ENCODE assay signal across 8 cellular contexts in the genomic region with DNA sequence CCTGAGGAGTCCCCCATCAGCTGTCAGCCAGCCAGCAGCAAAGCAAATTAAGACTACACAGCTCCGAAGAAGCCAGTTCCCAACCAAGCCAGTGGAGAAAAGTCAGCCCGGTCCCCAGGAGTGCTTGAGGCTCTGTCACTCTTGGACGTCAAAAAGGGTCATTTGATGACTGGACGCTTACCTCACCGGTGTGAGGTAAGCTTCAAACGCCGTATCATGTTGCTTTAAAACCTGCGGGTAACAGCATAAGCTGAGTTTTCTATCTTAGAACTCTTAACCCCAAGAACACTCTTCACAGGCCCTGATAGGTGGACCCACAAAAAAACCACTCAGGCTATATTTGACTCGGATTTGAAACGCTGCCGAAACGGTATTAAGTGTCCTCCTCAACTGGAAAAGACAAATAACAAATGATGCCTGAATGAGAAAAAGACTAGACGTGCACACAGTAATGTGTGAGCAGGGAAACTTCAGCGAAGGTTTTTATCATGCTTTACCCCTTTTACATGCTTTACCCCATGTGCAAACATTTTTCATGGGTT. TPM values are rescaled to one million over a fixed set of nuclear protein-coding genes. Genes with fewer than 3 reads are reported as not detected.
DNase-seq lines count a peak whose midpoint lies in the region; ATAC-seq and TF ChIP-seq lines count a peak whose summit lies in the region.

No MANE protein-coding gene starts in this region.

- H3K79me2 ChIP-seq in SU-DHL-6 (ENCODE audit: insufficient read depth, low read length) = peaks cover 32% of the 10 kb centered on the region

- peak overlapping the region; percentile 86 to 99 (median 96) for H3K27ac Mint-ChIP-seq in naive thymus-derived CD8-positive, alpha-beta T cell

- no peaks in the 10 kb centered on the region for H4K20me1 ChIP-seq in SU-DHL-6 (ENCODE audit: low read depth, low read length)

- H3K9me3 ChIP-seq in SU-DHL-6 (ENCODE audit: insufficient read depth, low read length) = no peaks in the 10 kb centered on the region
- no peaks in the 10 kb centered on the region for H3K9me3 ChIP-seq in esophagus (ENCODE audit: control insufficient read depth in 2 of 2, insufficient read depth in 1 of 2, low read depth in 1 of 2, low read length in 1 of 2)

- no peaks in the 10 kb centered on the region for H3K9me2 ChIP-seq in SU-DHL-6 (replicated peaks; ENCODE audit: insufficient read depth, low read length)

- DNase-seq in activated CD4-positive, alpha-beta T cell treated with anti-CD3 and anti-CD28 coated beads for 48 hours = peak; percentile 13
- DNase-seq in activated CD4-positive, alpha-beta T cell treated with anti-CD3 and anti-CD28 coated beads for 4 hours = no peak
- DNase-seq in naive thymus-derived CD8-positive, alpha-beta T cell = no peak
- DNase-seq in SKM-1 treated with dmso at 0.1 percent for 144 hours (lab: John Stamatoyannopoulos, UW; ENCODE audit: unreplicated experiment) = no peak

- H3K27ac ChIP-seq in SU-DHL-6 (ENCODE audit: low read depth, low read length) (no peak overlapping the region), esophagus (ENCODE audit: low read depth in 2 of 2, low read length in 1 of 2) (peak overlapping the region; percentile 78 to 88)

- H3K27me3 ChIP-seq in SU-DHL-6 (ENCODE audit: low read length) (no peaks in the 10 kb centered on the region), esophagus (ENCODE audit: control insufficient read depth in 1 of 2, insufficient read depth in 2 of 2, low read length in 2 of 2) (no peaks in the 10 kb centered on the region)

- H3K9me3 Mint-ChIP-seq in naive thymus-derived CD8-positive, alpha-beta T cell = no peaks in the 10 kb centered on the region

- peaks cover 0 to 6% (median 3%) of the 10 kb centered on the region in 5 donors for H3K27me3 Mint-ChIP-seq in naive thymus-derived CD8-positive, alpha-beta T cell

- H3K36me3 Mint-ChIP-seq in naive thymus-derived CD8-positive, alpha-beta T cell = peaks cover 0 to 3% (median 0%) of the 10 kb centered on the region in 3 donors

- WGBS in esophagus, 2 donors = 14 to 15% methylated on average over 14 of the region's 14 CpGs

- POLR2A ChIA-PET in naive thymus-derived CD8-positive, alpha-beta T cell (lab: Charles Lee) = interaction anchor here (0.5 to 1.3 kb wide), 4 partner anchors 11 to 1835 kb away, joined by 3 to 7 read pairs (median 3); no protein-coding TSS in a partner anchor

- ATAC-seq in HG03432 (IDR thresholded peaks at IDR 0.05; ENCODE audit: unreplicated experiment) (peak; percentile 3), GM18858 (IDR thresholded peaks at IDR 0.05; ENCODE audit: unreplicated experiment) (no peak)
- no peak for ATAC-seq in naive thymus-derived CD8-positive, alpha-beta T cell

- H3F3A ChIP-seq in SU-DHL-6 (ENCODE audit: insufficient read depth) = no peaks in the 10 kb centered on the region

- peak overlapping the region; percentile 78 for H2AFZ ChIP-seq in SU-DHL-6 (ENCODE audit: low read depth, low read length, severe bottlenecking)

- peak overlapping the region; percentile 84 to 97 (median 90) for H3K4me3 Mint-ChIP-seq in naive thymus-derived CD8-positive, alpha-beta T cell

- no peak for TF ChIP-seq CTCF in SU-DHL-6 (IDR thresholded peaks at IDR 0.05; ENCODE audit: insufficient read depth, low read length, poor library complexity, severe bottlenecking)

- H3K36me3 ChIP-seq in SU-DHL-6 (ENCODE audit: low read length) = no peaks in the 10 kb centered on the region
- no peaks in the 10 kb centered on the region for H3K36me3 ChIP-seq in esophagus (ENCODE audit: control insufficient read depth in 2 of 2, insufficient read depth in 2 of 2, low read length in 1 of 2)

- peak overlapping the region; percentile 60 for H3K4me3 ChIP-seq in SU-DHL-6 (ENCODE audit: insufficient read depth, low read length, poor library complexity, severe bottlenecking)
- peak overlapping the region; percentile 78 to 94 for H3K4me3 ChIP-seq in esophagus (ENCODE audit: low read depth in 1 of 2, low read length in 2 of 2)

- H3K9ac ChIP-seq in SU-DHL-6 (ENCODE audit: low read length) = peak overlapping the region; percentile 83

- H3K4me1 ChIP-seq in esophagus (ENCODE audit: control insufficient read depth in 2 of 2, insufficient read depth in 2 of 2, low read length in 1 of 2) = no peaks in the 10 kb centered on the region

- peak overlapping the region; percentile 84 for H3K4me2 ChIP-seq in SU-DHL-6 (ENCODE audit: low read depth, low read length, poor library complexity, severe bottlenecking)

- H3K4me1 Mint-ChIP-seq in naive thymus-derived CD8-positive, alpha-beta T cell = peaks cover 22 to 29% (median 25%) of the 10 kb centered on the region in 4 donors

RNA-seq across cellular contexts. Expression of a gene that starts 0.7 kb away (rescaled TPM):
- polyA plus RNA-seq in esophagus = 1 to 10 TPM; 5.9 to 6.0 TPM
- 10 to 100 TPM; 28.1 to 29.3 TPM for total RNA-seq in naive thymus-derived CD8-positive, alpha-beta T cell
- 10 to 100 TPM; 12.1 to 19.5 (median 13.5) TPM for polyA plus RNA-seq in naive thymus-derived CD8-positive, alpha-beta T cell
